10 cellular contexts compared by ENCODE assay signal in genomic region chr2:28951910-28952805, GRCh38. TPM values are rescaled to one million over a fixed set of nuclear protein-coding genes. Genes with fewer than 3 reads are reported as not detected.
DNase-seq lines count a peak whose midpoint lies in the region; ATAC-seq, FAIRE-seq and TF ChIP-seq lines count a peak whose summit lies in the region.
"Had no signal": no experiment of that assay in that cellular context is flagged by ENCODE, and none has a peak within 500 bp of the region (broad histone marks: within the 10 kb centered on the region; RNA-seq: fewer than 3 reads in every experiment).

No MANE protein-coding gene starts in this region.

- intact Hi-C loops in K562 (cut with micrococcal nuclease) (loop anchor here (1.0 to 10.0 kb wide), 4 partner anchors 131 to 1123 kb away; no protein-coding TSS in a partner anchor), left lung (cut with DNase I) (no loop called here)

- no peaks in the 10 kb centered on the region for H3K9me1 ChIP-seq in K562 (ENCODE audit: control insufficient read depth, insufficient read depth, low read length)

- H3K4me1 ChIP-seq in K562 (replicated peaks in 1 of 2; ENCODE audit: control insufficient read depth in 2 of 2, insufficient read depth in 2 of 2, low read length in 2 of 2) (peaks cover 6 to 10% of the 10 kb centered on the region in 2 experiments; a peak in 4 of 5 replicates), left lung (peaks cover 0 to 48% of the 10 kb centered on the region in 2 donors), tibial nerve (peaks cover 0 to 30% (median 20%) of the 10 kb centered on the region in 4 donors)

- TF ChIP-seq EP300 in K562 (IDR thresholded peaks at IDR 0.05; ENCODE audit: low read length) (no peak), tibial nerve (IDR thresholded peaks at IDR 0.05) (peak; percentile 79 to 98)

- in situ Hi-C loops in K562 (cut with MboI), result loop anchor here (25.0 kb wide), 1 partner anchor 1110 kb away; no protein-coding TSS in a partner anchor

- CTCF ChIA-PET in K562 (lab: Yijun Ruan, JAX; ENCODE audit: low intra/inter-chr PET ratio), result interaction anchor here (0.6 to 3.9 kb wide), 2 partner anchors 131 to 658 kb away, joined by 3 to 18 read pairs; no protein-coding TSS in a partner anchor

- no peak overlapping the region for H3K4me2 ChIP-seq in K562 (ENCODE audit: insufficient read depth, low read length)

- H3K27ac ChIP-seq in K562 (ENCODE audit: extremely low read depth, low read depth, low read length) (no peak overlapping the region), left lung (peak overlapping the region in 1 of 2 donors; percentile 81), tibial nerve (peak overlapping the region; percentile 36 to 81 (median 76))
- H3K27ac ChIP-seq: 22Rv1 had no signal

- H3K9ac ChIP-seq in K562 (ENCODE audit: insufficient read depth in 1 of 2, low read depth in 2 of 2, low read length in 2 of 2), result no peak overlapping the region

- no peaks in the 10 kb centered on the region for H3K27me3 ChIP-seq in K562 (ENCODE audit: control insufficient read depth in 2 of 2, insufficient read depth in 2 of 2, low read length in 2 of 2)
- peaks cover 0 to 4% of the 10 kb centered on the region in 2 donors for H3K27me3 ChIP-seq in left lung
- no peaks in the 10 kb centered on the region for H3K27me3 ChIP-seq in tibial nerve

- no peak for TF ChIP-seq RAD21 in K562 (CRISPR knock-in tag; conservative IDR thresholded peaks at IDR 0.05 in 1 of 2, IDR thresholded peaks at IDR 0.05 in 1 of 2)

- H3K4me3 ChIP-seq in K562 (no peak overlapping the region), left lung (no peak overlapping the region), tibial nerve (no peak overlapping the region)

- TF ChIP-seq CTCF in K562 (IDR thresholded peaks at IDR 0.05 in 2 of 3, conservative IDR thresholded peaks at IDR 0.05 in 1 of 3; ENCODE audit: insufficient read depth in 2 of 3, low read depth in 1 of 3, low read length in 3 of 3) (no peak), left lung (IDR thresholded peaks at IDR 0.05) (no peak), tibial nerve (IDR thresholded peaks at IDR 0.05) (no peak)

- ATAC-seq in K562 (no peak), left lung (peak; percentile 73)

- peaks cover 3% of the 10 kb centered on the region for H3K9me3 ChIP-seq in K562 (replicated peaks; ENCODE audit: control insufficient read depth, insufficient read depth, low read depth, low read length)
- no peaks in the 10 kb centered on the region for H3K9me3 ChIP-seq in left lung
- peaks cover 0 to 5% (median 0%) of the 10 kb centered on the region in 4 donors for H3K9me3 ChIP-seq in tibial nerve

- BruUV-seq in K562 (replicated peaks; lab: Mats Ljungman, UMichigan), result no TSS peak

- WGBS in K562 (ENCODE audit: insufficient coverage, low coverage, missing lambda C conversion rate), result 51% methylated on average over 13 of the region's 13 CpGs
- 59 to 66% methylated on average over 13 of the region's 13 CpGs for WGBS in tibial nerve, 2 donors

- DNase-seq in NOMO-1 (lab: John Stamatoyannopoulos, UW; ENCODE audit: unreplicated experiment in 2 of 2) (peak; percentile 18 to 49), NOMO-1 treated with dmso at 0.1 percent for 144 hours (lab: John Stamatoyannopoulos, UW; ENCODE audit: unreplicated experiment) (no peak), K562 (ENCODE audit: extremely low read depth in 1 of 4, low spot score in 3 of 4) (no peak), left lung (no peak), tibial nerve (ENCODE audit: low spot score in 2 of 2) (peak; percentile 48 to 80), T1000 (lab: John Stamatoyannopoulos, UW) (no peak)
- no peak for DNase-seq in activated CD4-positive, alpha-beta T cell treated with anti-CD3 and anti-CD28 coated beads, Interleukin-2, amount 50 U/mL, for 1 hour
- no peak for DNase-seq in activated effector memory CD4-positive, alpha-beta T cell treated with Interleukin-2 at 50 U/mL for 16 hours
- DNase-seq: cortex of kidney had no signal

- H3K79me2 ChIP-seq in K562 (ENCODE audit: control insufficient read depth, insufficient read depth, low read length), result no peaks in the 10 kb centered on the region

- H3K36me3 ChIP-seq in K562 (ENCODE audit: control insufficient read depth, insufficient read depth, low read length) (peaks cover 20% of the 10 kb centered on the region; the same call in 2 of the 3 replicates), left lung (peaks cover 0 to 27% of the 10 kb centered on the region in 2 donors), tibial nerve (peaks cover 0 to 26% (median 0%) of the 10 kb centered on the region in 3 donors)

- H4K20me1 ChIP-seq in K562 (replicated peaks; ENCODE audit: control insufficient read depth, insufficient read depth, low read length), result no peaks in the 10 kb centered on the region

- no peak for FAIRE-seq in K562 (lab: Jason Lieb, UNC)

- POLR2A ChIA-PET in K562 (lab: Yijun Ruan, JAX), result interaction anchor here (0.7 to 1.1 kb wide), 2 partner anchors 13 to 79 kb away, joined by 3 read pairs; no protein-coding TSS in a partner anchor

- peak overlapping the region; percentile 22; the same call in 1 of the 2 replicates for H2AFZ ChIP-seq in K562 (ENCODE audit: low read depth, low read length)

- no peak for TF ChIP-seq POLR2A in K562 (conservative IDR thresholded peaks at IDR 0.05)
- TF ChIP-seq POLR2A in tibial nerve (IDR thresholded peaks at IDR 0.05), result no peak

TF ChIP-seq in K562, 482 proteins besides CTCF, POLR2A, EP300 and RAD21:
- no peak for TF ChIP-seq GATAD2B (IDR thresholded peaks at IDR 0.05; ENCODE audit: borderline replicate concordance)
- no peak for TF ChIP-seq BCOR (IDR thresholded peaks at IDR 0.05)
- TF ChIP-seq CEBPB (tag; IDR thresholded peaks at IDR 0.05), result peak; percentile 46; the same call in 1 of the 2 replicates
- 0 out of 2 replicates have a peak, but pooled peaks have one; percentile 12 for TF ChIP-seq CEBPG (CRISPR knock-in tag; IDR thresholded peaks at IDR 0.05)
- TF ChIP-seq CEBPG (tag; conservative IDR thresholded peaks at IDR 0.05 in 1 of 2, IDR thresholded peaks at IDR 0.05 in 1 of 2), result no peak

RNA-seq across cellular contexts. Expression of gene TOGARAM2, which starts 28.9 kb away (rescaled TPM):
- not detected in 2 replicates for total RNA-seq in K562 (2011; cell fraction: chromatin; rRNA removed; ENCODE audit: low replicate concordance)
- not detected in 2 replicates for total RNA-seq in K562 (2011; cell fraction: nucleolus; rRNA removed)
- 0.08 TPM in 1 of 2 replicates, not detected in the other for total RNA-seq in K562 (2011; cell fraction: nucleoplasm; rRNA removed)
- total RNA-seq in K562 (2014; rRNA removed), result not detected in 2 replicates
- not detected in 2 replicates for total RNA-seq in K562 (2014; rRNA removed; fragmentation: Illumina TruSeq; extraction: Trizol)
- total RNA-seq in K562 (2015; rRNA removed; fragmentation: Illumina TruSeq; extraction: Trizol), result not detected in 2 replicates
- total RNA-seq in K562 (2021), result not detected in 2 replicates
- not detected in 2 replicates for polyA plus RNA-seq in K562 (2011; rRNA removed)
- polyA plus RNA-seq in K562 (2011; cell fraction: cytosol; rRNA removed), result under 0.01 TPM in 1 of 2 replicates, not detected in the other
- 0.01 TPM in 1 of 2 replicates, not detected in the other for polyA plus RNA-seq in K562 (2011; cell fraction: nucleus; rRNA removed)
- polyA plus RNA-seq in K562 (2012), result not detected in 2 replicates
- not detected in 2 replicates for polyA plus RNA-seq in K562 (2014; fragmentation: Illumina TruSeq; extraction: Trizol)
- not detected for polyA plus RNA-seq in K562 (2014; fragmentation: Nextera tagmentation; extraction: Ambion mirVana)
- not detected in 2 replicates for polyA plus RNA-seq in K562 (2014; rRNA removed)
- polyA minus RNA-seq in K562 (2011; rRNA and poly(A)+ RNA removed), result not detected in 2 replicates
- not detected in 2 replicates for polyA minus RNA-seq in K562 (2011; cell fraction: cytosol; rRNA and poly(A)+ RNA removed)
- not detected in 2 replicates for polyA minus RNA-seq in K562 (2011; cell fraction: nucleus; rRNA and poly(A)+ RNA removed)
- total RNA-seq in left lung, result 1 to 10 TPM; 1.5 to 7.3 TPM
- total RNA-seq in tibial nerve, result 10 to 100 TPM in 3 of 4 donors, 1 to 10 TPM in 1; 6.0 to 35.0 (median 19.5) TPM

RNA-seq across cellular contexts. Expression of gene WDR43, which starts 57.7 kb away (rescaled TPM):
- 135 and 262 TPM in 2 replicates for total RNA-seq in K562 (2011; cell fraction: chromatin; rRNA removed; ENCODE audit: low replicate concordance)
- 43.0 and 47.1 TPM in 2 replicates for total RNA-seq in K562 (2011; cell fraction: nucleolus; rRNA removed)
- 83.1 and 84.3 TPM in 2 replicates for total RNA-seq in K562 (2011; cell fraction: nucleoplasm; rRNA removed)
- total RNA-seq in K562 (2014; rRNA removed) (105 and 106 TPM in 2 replicates), K562 (2014; rRNA removed; fragmentation: Illumina TruSeq; extraction: Trizol) (134 and 161 TPM in 2 replicates), K562 (2015; rRNA removed; fragmentation: Illumina TruSeq; extraction: Trizol) (144 and 149 TPM in 2 replicates), K562 (2021) (105 and 107 TPM in 2 replicates), left lung (10 to 100 TPM; 30.5 to 45.8 TPM), tibial nerve (10 to 100 TPM; 32.2 to 57.6 (median 37.0) TPM)
- polyA plus RNA-seq in K562 (2011; rRNA removed) (147 and 197 TPM in 2 replicates), K562 (2014; fragmentation: Illumina TruSeq; extraction: Trizol) (77.9 and 83.1 TPM in 2 replicates), K562 (2014; fragmentation: Nextera tagmentation; extraction: Ambion mirVana) (10 to 100 TPM; 34.6 to 39.2 TPM), K562 (2014; rRNA removed) (53.6 and 58.3 TPM in 2 replicates)
- 38.2 and 53.2 TPM in 2 replicates for polyA plus RNA-seq in K562 (2011; cell fraction: cytosol; rRNA removed)
- 67.5 and 86.6 TPM in 2 replicates for polyA plus RNA-seq in K562 (2011; cell fraction: nucleus; rRNA removed)
- polyA plus RNA-seq in K562 (2012), result 31.9 and 60.1 TPM in 2 replicates
- 600 and 656 TPM in 2 replicates for polyA minus RNA-seq in K562 (2011; rRNA and poly(A)+ RNA removed)
- polyA minus RNA-seq in K562 (2011; cell fraction: cytosol; rRNA and poly(A)+ RNA removed), result 95.2 and 128 TPM in 2 replicates
- 61.4 and 133 TPM in 2 replicates for polyA minus RNA-seq in K562 (2011; cell fraction: nucleus; rRNA and poly(A)+ RNA removed)

Comparison
In these comparisons a context has a peak if more than half of its experiments do, and no peak if none do; other contexts are left out.
1. DNase-seq: peak in NOMO-1 (2 of 2) and tibial nerve (2 of 2); none in NOMO-1 treated with dmso at 0.1 percent for 144 hours (single experiment), K562 (0 of 4), left lung (0 of 2), T1000 (single experiment), activated CD4-positive, alpha-beta T cell treated with anti-CD3 and anti-CD28 coated beads, Interleukin-2, amount 50 U/mL, for 1 hour (single experiment) and activated effector memory CD4-positive, alpha-beta T cell treated with Interleukin-2 at 50 U/mL for 16 hours (single experiment).